Comparison of ENCODE assay signal across 29 cellular contexts in genomic region chr2:15485949-15486348, GRCh38.
"Had no signal": no experiment of that assay in that cellular context is flagged by ENCODE, and none has a peak within 500 bp of the region (broad histone marks: within the 10 kb centered on the region; RNA-seq: fewer than 3 reads in every experiment).

No MANE protein-coding gene starts in this region.

- DNase-seq: activated B cell treated with CpG ODN at 0.5 μM for 24 hours; activated CD4-positive, alpha-beta T cell treated with anti-CD3 and anti-CD28 coated beads for 48 hours; activated CD4-positive, alpha-beta T cell treated with anti-CD3 and anti-CD28 coated beads, Interleukin-2, amount 50 U/mL, for 1 hour; activated CD4-positive, alpha-beta T cell treated with anti-CD3 and anti-CD28 coated beads, Interleukin-2, amount 50 U/mL, for 48 hours; activated CD8-positive, alpha-beta memory T cell treated with anti-CD3 and anti-CD28 coated beads for 24 hours; activated CD8-positive, alpha-beta T cell treated with anti-CD3 and anti-CD28 coated beads for 36 hours; activated effector memory CD4-positive, alpha-beta T cell treated with Interleukin-2 at 50 U/mL for 16 hours; activated gamma-delta T cell treated with Interleukin-2 at 50 U/mL for 16 hours; activated naive CD4-positive, alpha-beta T cell treated with anti-CD3 and anti-CD28 coated beads, Interleukin-2, amount 50 U/mL, for 16 hours; activated naive CD4-positive, alpha-beta T cell treated with Interleukin-2 at 50 U/mL for 16 hours; activated T-cell treated with anti-CD3 and anti-CD28 coated beads, Interleukin-2, amount 50 U/mL, for 4 hours; amniotic stem cell; anterior cingulate cortex; brain microvascular endothelial cell; dorsolateral prefrontal cortex; effector CD4-positive, alpha-beta T cell; effector memory CD8-positive, alpha-beta T cell; erythroblast; foreskin keratinocyte; gastrocnemius medialis; glutamatergic neuron; T-helper 2 cell had no signal

- H3K27ac ChIP-seq: brain microvascular endothelial cell, coronary artery, dorsolateral prefrontal cortex, esophagus muscularis mucosa, foreskin keratinocyte, gastrocnemius medialis, VCaP had no signal

- FAIRE-seq: astrocyte, bronchial epithelial cell had no signal

- H3K4me3 ChIP-seq: coronary artery, dorsolateral prefrontal cortex, esophagus muscularis mucosa, gastrocnemius medialis had no signal

- ATAC-seq: activated CD4-positive, CD25-positive, alpha-beta regulatory T cell treated with anti-CD3 and anti-CD28 coated beads, Interleukin-2, amount 50 U/mL, for 24 hours; activated CD8-positive, alpha-beta T cell treated with anti-CD3 and anti-CD28 coated beads for 36 hours; activated T-cell treated with anti-CD3 and anti-CD28 coated beads, Interleukin-2, amount 50 U/mL, for 4 hours; activated T-helper 17 cell treated with anti-CD3 and anti-CD28 coated beads, Interleukin-2, amount 50 U/mL, for 72 hours; effector memory CD8-positive, alpha-beta T cell; foreskin keratinocyte; gastrocnemius medialis had no signal

- H3K9me3 ChIP-seq: esophagus muscularis mucosa, gastrocnemius medialis had no signal

- H3K27me3 ChIP-seq: brain microvascular endothelial cell, dorsolateral prefrontal cortex, esophagus muscularis mucosa, foreskin keratinocyte, gastrocnemius medialis had no signal

- H3K4me1 ChIP-seq: esophagus muscularis mucosa, foreskin keratinocyte, gastrocnemius medialis had no signal
